ENCODE assay signal across 20 cellular contexts in genomic region chrX:39304746-39305145, GRCh38.
"Had no signal": no experiment of that assay in that cellular context is flagged by ENCODE, and none has a peak within 500 bp of the region (broad histone marks: within the 10 kb centered on the region; RNA-seq: fewer than 3 reads in every experiment).

No MANE protein-coding gene starts in this region.

- H3K9me3 Mint-ChIP-seq: central memory CD8-positive, alpha-beta T cell had no signal

- H2AFZ ChIP-seq: neural progenitor cell had no signal

- H3K9me3 ChIP-seq: adrenal gland, colonic mucosa, thyroid gland had no signal

- DNase-seq: activated CD4-positive, alpha-beta T cell treated with anti-CD3 and anti-CD28 coated beads for 1 hour; activated effector memory CD4-positive, alpha-beta T cell treated with Interleukin-2 at 50 U/mL for 16 hours; activated T-cell treated with anti-CD3 and anti-CD28 coated beads, Interleukin-2, amount 50 U/mL, for 48 hours; adrenal gland; colonic mucosa; endodermal cell; kidney; left lung; naive thymus-derived CD8-positive, alpha-beta T cell; stimulated activated CD4-positive, alpha-beta T cell treated with anti-CD3 and anti-CD28 coated beads, Interleukin-4, amount 100 ng/mL, for 1 hour; stimulated activated naive CD4-positive, alpha-beta T cell; T-helper 1 cell; thyroid gland; WERI-Rb-1 had no signal

- H3K27me3 Mint-ChIP-seq: activated naive CD4-positive, alpha-beta T cell treated with anti-CD3 and anti-CD28 coated beads, Interleukin-2, amount 50 U/mL, for 24 hours; naive thymus-derived CD8-positive, alpha-beta T cell; progenitor cell of endocrine pancreas had no signal

- H3K4me3 Mint-ChIP-seq: activated naive CD4-positive, alpha-beta T cell treated with anti-CD3 and anti-CD28 coated beads, Interleukin-2, amount 50 U/mL, for 24 hours; central memory CD8-positive, alpha-beta T cell; endodermal cell; neural progenitor cell had no signal

- ATAC-seq: left lung; naive thymus-derived CD8-positive, alpha-beta T cell had no signal

- H3K27me3 ChIP-seq: ascending aorta, colonic mucosa, left lung, neural progenitor cell, thyroid gland had no signal

- H3K36me3 ChIP-seq: adrenal gland, ascending aorta, colonic mucosa, left lung, neural progenitor cell, thyroid gland, WERI-Rb-1 had no signal

- H3K4me1 ChIP-seq: adrenal gland, ascending aorta, colonic mucosa, left lung, neural progenitor cell had no signal

- H3K4me3 ChIP-seq: adrenal gland, ascending aorta, colonic mucosa, left lung, lung, neural progenitor cell, thyroid gland had no signal

- H3K4me2 ChIP-seq: neural progenitor cell had no signal

- H3K27ac ChIP-seq: adrenal gland, ascending aorta, colonic mucosa, left lung, neural progenitor cell, thyroid gland, WERI-Rb-1 had no signal

- H3K36me3 Mint-ChIP-seq: neural progenitor cell had no signal

- H3K27ac Mint-ChIP-seq: endodermal cell, neural progenitor cell, progenitor cell of endocrine pancreas had no signal
